22 cellular contexts compared by ENCODE assay signal in genomic region chr14:51548187-51548586, GRCh38.
DNase-seq lines count a peak whose midpoint lies in the region; ATAC-seq and TF ChIP-seq lines count a peak whose summit lies in the region.
"Had no signal": no experiment of that assay in that cellular context is flagged by ENCODE, and none has a peak within 500 bp of the region (broad histone marks: within the 10 kb centered on the region; RNA-seq: fewer than 3 reads in every experiment).

No MANE protein-coding gene starts in this region.

- no peaks in the 10 kb centered on the region for H3K27me3 ChIP-seq in uterus
- H3K27me3 ChIP-seq: Peyer's patch, upper lobe of left lung had no signal

- TF ChIP-seq CTCF in MCF 10A (IDR thresholded peaks at IDR 0.05; ENCODE audit: unreplicated experiment) (no peak), mesothelial cell of epicardium (IDR thresholded peaks at IDR 0.05; ENCODE audit: unreplicated experiment) (no peak), uterus (IDR thresholded peaks at IDR 0.05) (no peak)

- CTCF ChIA-PET in MCF 10A (lab: Yijun Ruan, JAX), result interaction anchor here (0.6 to 1.7 kb wide), 4 partner anchors 18 to 104 kb away, joined by 3 to 6 read pairs (median 4); no protein-coding TSS in a partner anchor
- CTCF ChIA-PET in activated naive CD4-positive, alpha-beta T cell treated with anti-CD3 and anti-CD28 coated beads, Interleukin-2, amount 10 ng/mL, durations not matched to agents 7 days and 5 days (lab: Charles Lee), result no interaction called here

- peak overlapping the region; percentile 94 for H3K27ac Mint-ChIP-seq in MCF 10A (ENCODE audit: low read depth, unreplicated experiment)
- H3K27ac Mint-ChIP-seq in mesothelial cell of epicardium, result peak overlapping the region; percentile 40
- no peak overlapping the region for H3K27ac Mint-ChIP-seq in activated naive CD4-positive, alpha-beta T cell treated with anti-CD3 and anti-CD28 coated beads, Interleukin-2, amount 10 ng/mL, durations not matched to agents 7 days and 5 days
- no peak overlapping the region for H3K27ac Mint-ChIP-seq in activated T-helper 2 cell treated with anti-CD3 and anti-CD28 coated beads, Interferon-gamma antibody, Interleukin-2, Interleukin-4, amounts not matched to agents 10 μg/mL and 5 μg/mL and 100 μg/mL, durations not matched to agents 14 hours and 24 hours and 36 hours

- H3K9me3 ChIP-seq in uterus, result no peaks in the 10 kb centered on the region
- H3K9me3 ChIP-seq: Peyer's patch, psoas muscle, upper lobe of left lung had no signal

- DNase-seq in NCI-H2171 treated with DMSO at 0.1 percent for 48 hours (lab: John Stamatoyannopoulos, UW), result peak; percentile 43
- no peak for DNase-seq in NCI-H2171 (lab: John Stamatoyannopoulos, UW)
- no peak for DNase-seq in MCF 10A (ENCODE audit: unreplicated experiment)
- DNase-seq in mesothelial cell of epicardium (ENCODE audit: low spot score in 2 of 2, unreplicated experiment in 2 of 2), result no peak
- no peak for DNase-seq in uterus
- no peak for DNase-seq in activated naive CD4-positive, alpha-beta T cell treated with anti-CD3 and anti-CD28 coated beads, Interleukin-2, amount 10 ng/mL, durations not matched to agents 7 days and 5 days
- no peak for DNase-seq in activated T-helper 2 cell treated with anti-CD3 and anti-CD28 coated beads, Interferon-gamma antibody, Interleukin-2, Interleukin-4, amounts not matched to agents 10 μg/mL and 5 μg/mL and 100 μg/mL, durations not matched to agents 14 hours and 24 hours and 36 hours (ENCODE audit: low spot score)
- DNase-seq: activated naive CD4-positive, alpha-beta T cell treated with anti-CD3 and anti-CD28 coated beads, Interleukin-2, amount 50 U/mL, for 16 hours; CD4-positive, CD25-positive, alpha-beta regulatory T cell; DMS79 treated with DMSO at 0.1 percent for 48 hours; glutamatergic neuron; naive thymus-derived CD8-positive, alpha-beta T cell; NCI-H2029 treated with DMSO at 0.1 percent for 48 hours; NCI-H524 treated with DMSO at 0.1 percent for 48 hours; Peyer's patch; psoas muscle; stimulated activated naive CD4-positive, alpha-beta T cell treated with Interleukin-2 at 50 U/mL for 16 hours; SW 1271; upper lobe of left lung had no signal

- H3K36me3 ChIP-seq in uterus, result no peaks in the 10 kb centered on the region
- H3K36me3 ChIP-seq: Peyer's patch, upper lobe of left lung had no signal

- H3K4me1 Mint-ChIP-seq in MCF 10A (ENCODE audit: insufficient read depth, unreplicated experiment) (peaks cover 52% of the 10 kb centered on the region), mesothelial cell of epicardium (peaks cover 60% of the 10 kb centered on the region)
- H3K4me1 Mint-ChIP-seq in activated naive CD4-positive, alpha-beta T cell treated with anti-CD3 and anti-CD28 coated beads, Interleukin-2, amount 10 ng/mL, durations not matched to agents 7 days and 5 days, result no peaks in the 10 kb centered on the region
- H3K4me1 Mint-ChIP-seq in activated T-helper 2 cell treated with anti-CD3 and anti-CD28 coated beads, Interferon-gamma antibody, Interleukin-2, Interleukin-4, amounts not matched to agents 10 μg/mL and 5 μg/mL and 100 μg/mL, durations not matched to agents 14 hours and 24 hours and 36 hours (ENCODE audit: low read depth), result no peaks in the 10 kb centered on the region
- H3K4me1 Mint-ChIP-seq: CD4-positive, CD25-positive, alpha-beta regulatory T cell had no signal

- H3K27ac ChIP-seq in uterus, result peak overlapping the region; percentile 59 to 74
- H3K27ac ChIP-seq: upper lobe of left lung had no signal

- no TSS peak for BruUV-seq in MCF 10A (replicated peaks; lab: Mats Ljungman, UMichigan)

- H3K4me1 ChIP-seq in uterus, result peaks cover 0 to 4% of the 10 kb centered on the region in 2 donors
- H3K4me1 ChIP-seq: Peyer's patch, upper lobe of left lung had no signal

- POLR2A ChIA-PET in MCF 10A (lab: Yijun Ruan, JAX), result interaction anchor here (0.7 to 7.7 kb wide), 12 partner anchors 14 to 265 kb away, joined by 3 to 124 read pairs (median 4); partner anchors contain the start of gene FRMD6

- intact Hi-C loops in MCF 10A (cut with micrococcal nuclease) (loop anchor here (5.0 to 10.0 kb wide), 2 partner anchors 227 to 266 kb away; no protein-coding TSS in a partner anchor), uterus (cut with DNase I; ENCODE audit: low total_unique reads) (no loop called here)
- intact Hi-C loops in activated T-helper 2 cell treated with anti-CD3 and anti-CD28 coated beads, Interferon-gamma antibody, Interleukin-2, Interleukin-4, amounts not matched to agents 10 μg/mL and 5 μg/mL and 100 μg/mL, durations not matched to agents 14 hours and 24 hours and 36 hours (cut with micrococcal nuclease), result no loop called here

- H3K36me3 Mint-ChIP-seq in MCF 10A (ENCODE audit: insufficient read depth, unreplicated experiment) (no peaks in the 10 kb centered on the region), mesothelial cell of epicardium (no peaks in the 10 kb centered on the region)
- no peaks in the 10 kb centered on the region for H3K36me3 Mint-ChIP-seq in activated naive CD4-positive, alpha-beta T cell treated with anti-CD3 and anti-CD28 coated beads, Interleukin-2, amount 10 ng/mL, durations not matched to agents 7 days and 5 days
- no peaks in the 10 kb centered on the region for H3K36me3 Mint-ChIP-seq in activated T-helper 2 cell treated with anti-CD3 and anti-CD28 coated beads, Interferon-gamma antibody, Interleukin-2, Interleukin-4, amounts not matched to agents 10 μg/mL and 5 μg/mL and 100 μg/mL, durations not matched to agents 14 hours and 24 hours and 36 hours (ENCODE audit: low read depth)
- H3K36me3 Mint-ChIP-seq: CD4-positive, CD25-positive, alpha-beta regulatory T cell had no signal

- H3K27me3 Mint-ChIP-seq in MCF 10A (ENCODE audit: insufficient read depth, unreplicated experiment) (no peaks in the 10 kb centered on the region), mesothelial cell of epicardium (ENCODE audit: low read depth) (no peaks in the 10 kb centered on the region)
- H3K27me3 Mint-ChIP-seq in activated naive CD4-positive, alpha-beta T cell treated with anti-CD3 and anti-CD28 coated beads, Interleukin-2, amount 10 ng/mL, durations not matched to agents 7 days and 5 days, result peaks cover 8% of the 10 kb centered on the region
- peaks cover 26% of the 10 kb centered on the region for H3K27me3 Mint-ChIP-seq in activated T-helper 2 cell treated with anti-CD3 and anti-CD28 coated beads, Interferon-gamma antibody, Interleukin-2, Interleukin-4, amounts not matched to agents 10 μg/mL and 5 μg/mL and 100 μg/mL, durations not matched to agents 14 hours and 24 hours and 36 hours (ENCODE audit: low read depth)
- H3K27me3 Mint-ChIP-seq: CD4-positive, CD25-positive, alpha-beta regulatory T cell had no signal

- H3K9me3 Mint-ChIP-seq in MCF 10A (ENCODE audit: unreplicated experiment) (no peaks in the 10 kb centered on the region), mesothelial cell of epicardium (no peaks in the 10 kb centered on the region)
- H3K9me3 Mint-ChIP-seq in activated naive CD4-positive, alpha-beta T cell treated with anti-CD3 and anti-CD28 coated beads, Interleukin-2, amount 10 ng/mL, durations not matched to agents 7 days and 5 days, result no peaks in the 10 kb centered on the region
- no peaks in the 10 kb centered on the region for H3K9me3 Mint-ChIP-seq in activated T-helper 2 cell treated with anti-CD3 and anti-CD28 coated beads, Interferon-gamma antibody, Interleukin-2, Interleukin-4, amounts not matched to agents 10 μg/mL and 5 μg/mL and 100 μg/mL, durations not matched to agents 14 hours and 24 hours and 36 hours
- H3K9me3 Mint-ChIP-seq: naive thymus-derived CD8-positive, alpha-beta T cell had no signal

- ATAC-seq in HG03108 (IDR thresholded peaks at IDR 0.05; ENCODE audit: unreplicated experiment), result no peak
- ATAC-seq: naive thymus-derived CD8-positive, alpha-beta T cell; psoas muscle had no signal

- TF ChIP-seq POLR2A in uterus (IDR thresholded peaks at IDR 0.05), result no peak

- H3K4me3 ChIP-seq in uterus, result no peak overlapping the region
- H3K4me3 ChIP-seq: coronary artery, lung, Peyer's patch, psoas muscle, upper lobe of left lung had no signal

- H3K4me3 Mint-ChIP-seq in MCF 10A (ENCODE audit: unreplicated experiment), result peak overlapping the region; percentile 23
- H3K4me3 Mint-ChIP-seq in mesothelial cell of epicardium, result no peak overlapping the region
- no peak overlapping the region for H3K4me3 Mint-ChIP-seq in activated naive CD4-positive, alpha-beta T cell treated with anti-CD3 and anti-CD28 coated beads, Interleukin-2, amount 10 ng/mL, durations not matched to agents 7 days and 5 days
- no peak overlapping the region for H3K4me3 Mint-ChIP-seq in activated T-helper 2 cell treated with anti-CD3 and anti-CD28 coated beads, Interferon-gamma antibody, Interleukin-2, Interleukin-4, amounts not matched to agents 10 μg/mL and 5 μg/mL and 100 μg/mL, durations not matched to agents 14 hours and 24 hours and 36 hours (ENCODE audit: low read depth)
- H3K4me3 Mint-ChIP-seq: CD4-positive, CD25-positive, alpha-beta regulatory T cell; naive thymus-derived CD8-positive, alpha-beta T cell had no signal

Comparison
In these comparisons a context has a peak if more than half of its experiments do, and no peak if none do; other contexts are left out.
1. H3K27ac Mint-ChIP-seq: peak in MCF 10A (single experiment) and mesothelial cell of epicardium (single experiment); none in activated naive CD4-positive, alpha-beta T cell treated with anti-CD3 and anti-CD28 coated beads, Interleukin-2, amount 10 ng/mL, durations not matched to agents 7 days and 5 days (single experiment) and activated T-helper 2 cell treated with anti-CD3 and anti-CD28 coated beads, Interferon-gamma antibody, Interleukin-2, Interleukin-4, amounts not matched to agents 10 μg/mL and 5 μg/mL and 100 μg/mL, durations not matched to agents 14 hours and 24 hours and 36 hours (single experiment).